ENCODE assay signal across 26 cellular contexts in the genomic region with DNA sequence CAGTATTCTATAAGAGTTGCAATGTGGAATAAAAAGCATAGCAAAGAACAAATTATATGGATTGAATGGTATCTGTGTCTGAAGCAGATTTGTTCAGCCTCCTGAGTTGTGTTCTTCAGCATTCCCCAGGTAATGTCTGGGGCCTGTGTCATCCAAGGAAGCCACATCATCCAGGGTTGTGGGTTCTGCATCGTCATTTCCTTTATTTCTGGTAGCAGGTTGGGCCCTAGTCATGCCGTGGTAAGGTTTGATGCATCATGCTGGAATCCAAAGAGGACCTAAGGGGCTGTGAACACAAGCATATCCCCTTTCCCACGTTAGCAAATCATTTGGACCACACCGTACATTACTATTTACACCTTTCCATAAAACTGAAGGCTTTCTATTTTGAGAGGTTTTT.
"Had no signal": no experiment of that assay in that cellular context is flagged by ENCODE, and none has a peak within 500 bp of the region (broad histone marks: within the 10 kb centered on the region; RNA-seq: fewer than 3 reads in every experiment).

No MANE protein-coding gene starts in this region.

- FAIRE-seq: frontal cortex, pancreas had no signal

- DNase-seq: activated B cell treated with CpG ODN at 0.5 μM for 24 hours; activated CD4-positive, alpha-beta T cell treated with anti-CD3 and anti-CD28 coated beads for 36 hours; activated CD4-positive, alpha-beta T cell treated with anti-CD3 and anti-CD28 coated beads, Interleukin-2, amount 50 U/mL, for 4 hours; activated CD8-positive, alpha-beta memory T cell treated with anti-CD3 and anti-CD28 coated beads for 24 hours; activated effector memory CD4-positive, alpha-beta T cell treated with Interleukin-2 at 50 U/mL for 16 hours; activated naive CD4-positive, alpha-beta T cell treated with anti-CD3 and anti-CD28 coated beads for 36 hours; activated naive CD8-positive, alpha-beta T cell treated with anti-CD3 and anti-CD28 coated beads, Interleukin-2, amount 10 ng/mL, durations not matched to agents 7 days and 5 days; activated T-cell treated with anti-CD3 and anti-CD28 coated beads, Interleukin-2, amount 50 U/mL, for 72 hours; amniotic stem cell; dermis blood vessel endothelial cell; effector CD8-positive, alpha-beta T cell; glutamatergic neuron; hippocampal formation; left cardiac atrium; pancreas; psoas muscle; stimulated activated CD4-positive, alpha-beta T cell treated with anti-CD3 and anti-CD28 coated beads, Interleukin-4, amount 100 ng/mL, for 24 hours; stimulated activated naive CD4-positive, alpha-beta T cell treated with Interleukin-2 at 50 U/mL for 16 hours; T-helper 1 cell; upper lobe of left lung had no signal

- H3K4me1 Mint-ChIP-seq: activated B cell treated with CpG ODN at 0.5 μM for 24 hours; activated naive CD8-positive, alpha-beta T cell treated with anti-CD3 and anti-CD28 coated beads, Interleukin-2, amount 10 ng/mL, durations not matched to agents 7 days and 5 days; nephron had no signal

- H3K27me3 Mint-ChIP-seq: activated B cell treated with CpG ODN at 0.5 μM for 24 hours; activated CD4-positive, alpha-beta T cell treated with anti-CD3 and anti-CD28 coated beads for 36 hours; activated naive CD8-positive, alpha-beta T cell treated with anti-CD3 and anti-CD28 coated beads, Interleukin-2, amount 10 ng/mL, durations not matched to agents 7 days and 5 days; memory B cell had no signal

- H3K27ac ChIP-seq: neutrophil, pancreas, psoas muscle, right atrium auricular region, upper lobe of left lung had no signal

- H3K27ac Mint-ChIP-seq: activated B cell treated with CpG ODN at 0.5 μM for 24 hours; activated CD4-positive, alpha-beta T cell treated with anti-CD3 and anti-CD28 coated beads for 36 hours; activated naive CD4-positive, alpha-beta T cell treated with anti-CD3 and anti-CD28 coated beads for 36 hours; activated naive CD8-positive, alpha-beta T cell treated with anti-CD3 and anti-CD28 coated beads, Interleukin-2, amount 10 ng/mL, durations not matched to agents 7 days and 5 days; activated T-cell treated with anti-CD3 and anti-CD28 coated beads, Interleukin-2, amount 50 U/mL, for 72 hours; memory B cell; nephron had no signal

- H3K36me3 Mint-ChIP-seq: activated naive CD8-positive, alpha-beta T cell treated with anti-CD3 and anti-CD28 coated beads, Interleukin-2, amount 10 ng/mL, durations not matched to agents 7 days and 5 days; memory B cell had no signal

- ATAC-seq: activated CD4-positive, alpha-beta T cell treated with anti-CD3 and anti-CD28 coated beads for 36 hours; activated T-cell treated with anti-CD3 and anti-CD28 coated beads, Interleukin-2, amount 50 U/mL, for 72 hours; esophagus mucosa; left cardiac atrium; psoas muscle had no signal

- H3K4me3 Mint-ChIP-seq: activated B cell treated with CpG ODN at 0.5 μM for 24 hours; activated CD4-positive, alpha-beta T cell treated with anti-CD3 and anti-CD28 coated beads for 36 hours; activated naive CD4-positive, alpha-beta T cell treated with anti-CD3 and anti-CD28 coated beads for 36 hours; activated naive CD8-positive, alpha-beta T cell treated with anti-CD3 and anti-CD28 coated beads, Interleukin-2, amount 10 ng/mL, durations not matched to agents 7 days and 5 days; activated T-cell treated with anti-CD3 and anti-CD28 coated beads, Interleukin-2, amount 50 U/mL, for 72 hours; memory B cell; nephron had no signal
